Comparison of ENCODE assay signal across 8 cellular contexts in genomic region chr10:119207367-119207668, GRCh38. TPM values are rescaled to one million over a fixed set of nuclear protein-coding genes. Genes with fewer than 3 reads are reported as not detected.
DNase-seq lines count a peak whose midpoint lies in the region; ATAC-seq and TF ChIP-seq lines count a peak whose summit lies in the region.

Gene GRK5 (plus strand): TSS chr10:119207571. CDS start chr10:119207918, 347 bp downstream.

- no peaks in the 10 kb centered on the region for H3K36me3 Mint-ChIP-seq in activated naive CD8-positive, alpha-beta T cell

- H3K27me3 ChIP-seq in GM06990 (replicated peaks; ENCODE audit: control insufficient read depth, insufficient read depth, low read length), result no peaks in the 10 kb centered on the region
- H3K27me3 ChIP-seq in osteoblast (ENCODE audit: insufficient read depth, low read length), result no peaks in the 10 kb centered on the region
- H3K27me3 ChIP-seq in testis, result no peaks in the 10 kb centered on the region

- H3K27ac ChIP-seq in osteoblast (ENCODE audit: low read depth, low read length) (peak within 1 kb of the TSS; percentile 61), testis (peak within 1 kb of the TSS; percentile 85 to 97)

- H3K4me1 ChIP-seq in osteoblast (ENCODE audit: insufficient read depth, low read length), result peaks cover 52% of the 10 kb centered on the region
- H3K4me1 ChIP-seq in testis, result no peaks in the 10 kb centered on the region

- peak within 1 kb of the TSS; percentile 96 for H3K27ac Mint-ChIP-seq in activated naive CD8-positive, alpha-beta T cell

- H3K9me3 ChIP-seq in osteoblast (ENCODE audit: low read depth, low read length), result no peaks in the 10 kb centered on the region
- no peaks in the 10 kb centered on the region for H3K9me3 ChIP-seq in testis

- peak; percentile 81 for ATAC-seq in HG02588 (IDR thresholded peaks at IDR 0.05; ENCODE audit: unreplicated experiment)

- H3K4me3 ChIP-seq in GM06990 (replicated peaks; ENCODE audit: low read depth, low read length) (peak within 1 kb of the TSS; percentile 81), osteoblast (ENCODE audit: insufficient read depth, low read length) (peak within 1 kb of the TSS; percentile 84), testis (peak within 1 kb of the TSS; percentile 67 to 93)

- peak within 1 kb of the TSS; percentile 91 for H3K4me2 ChIP-seq in osteoblast (ENCODE audit: insufficient read depth, low read length)

- DNase-seq in GM06990 (ENCODE audit: extremely low read depth, insufficient read length) (peak; percentile 99), NCI-H1092 (lab: John Stamatoyannopoulos, UW) (peak; percentile 76), SKM-1 treated with dmso at 0.1 percent for 144 hours (lab: John Stamatoyannopoulos, UW; ENCODE audit: unreplicated experiment) (peak; percentile 86), glomerular visceral epithelial cell (ENCODE audit: extremely low spot score) (peak; percentile 96), osteoblast (ENCODE audit: insufficient read length, low spot score, missing footprints) (peak; percentile 100), testis (peak; percentile 94)

- H3K4me1 Mint-ChIP-seq in activated naive CD8-positive, alpha-beta T cell (ENCODE audit: low read depth), result peaks cover 51% of the 10 kb centered on the region

- peak within 1 kb of the TSS; percentile 74 for H2AFZ ChIP-seq in osteoblast (ENCODE audit: low read length)

- H3K36me3 ChIP-seq in GM06990 (ENCODE audit: control insufficient read depth, insufficient read depth, low read length) (no peaks in the 10 kb centered on the region; the same call in 1 of the 2 replicates), osteoblast (ENCODE audit: insufficient read depth, low read length) (no peaks in the 10 kb centered on the region), testis (ENCODE audit: low read depth, missing control alignments) (no peaks in the 10 kb centered on the region)

- WGBS in testis, 2 donors, result 0% methylated on average over 5 to 16 of the region's 34 CpGs

- TF ChIP-seq CTCF in GM06990 (IDR thresholded peaks at IDR 0.05; ENCODE audit: insufficient read depth, low read length, poor library complexity, severe bottlenecking), result no peak
- no peak for TF ChIP-seq CTCF in osteoblast (IDR thresholded peaks at IDR 0.05; ENCODE audit: extremely low read depth, low read depth, low read length)
- TF ChIP-seq CTCF in testis (IDR thresholded peaks at IDR 0.05), result no peak

- H3K9me3 Mint-ChIP-seq in activated naive CD8-positive, alpha-beta T cell (ENCODE audit: low read depth), result no peaks in the 10 kb centered on the region

- H3K27me3 Mint-ChIP-seq in activated naive CD8-positive, alpha-beta T cell, result no peaks in the 10 kb centered on the region

- H4K20me1 ChIP-seq in osteoblast (ENCODE audit: insufficient read depth, low read length), result no peaks in the 10 kb centered on the region

- peak within 1 kb of the TSS; percentile 98 for H3K4me3 Mint-ChIP-seq in activated naive CD8-positive, alpha-beta T cell

- TF ChIP-seq POLR2A in testis (IDR thresholded peaks at IDR 0.05), result no peak

- peaks cover 4% of the 10 kb centered on the region for H3K79me2 ChIP-seq in osteoblast (ENCODE audit: insufficient read depth, low read length)

- intact Hi-C loops in testis (cut with DNase I; ENCODE audit: low total_unique reads), result loop anchor here (10.0 kb wide), 2 partner anchors 207 to 237 kb away; no protein-coding TSS in a partner anchor

RNA-seq across cellular contexts. Expression of gene GRK5, which starts in this region (rescaled TPM):
- total RNA-seq in osteoblast (1.5 and 1.8 TPM in 2 replicates), testis (1 to 10 TPM; 4.5 to 5.5 TPM)
- polyA plus RNA-seq in testis (ENCODE audit: insufficient read depth, low read depth, low replicate concordance), result 10.3 TPM

Comparison
In these comparisons a context has a peak if more than half of its experiments do, and no peak if none do; other contexts are left out.
1. Peak in every context shown above with its lines: DNase-seq, ATAC-seq, H3K4me3 ChIP-seq and H3K27ac ChIP-seq.